1 cellular context compared by ENCODE assay signal in the genomic region with DNA sequence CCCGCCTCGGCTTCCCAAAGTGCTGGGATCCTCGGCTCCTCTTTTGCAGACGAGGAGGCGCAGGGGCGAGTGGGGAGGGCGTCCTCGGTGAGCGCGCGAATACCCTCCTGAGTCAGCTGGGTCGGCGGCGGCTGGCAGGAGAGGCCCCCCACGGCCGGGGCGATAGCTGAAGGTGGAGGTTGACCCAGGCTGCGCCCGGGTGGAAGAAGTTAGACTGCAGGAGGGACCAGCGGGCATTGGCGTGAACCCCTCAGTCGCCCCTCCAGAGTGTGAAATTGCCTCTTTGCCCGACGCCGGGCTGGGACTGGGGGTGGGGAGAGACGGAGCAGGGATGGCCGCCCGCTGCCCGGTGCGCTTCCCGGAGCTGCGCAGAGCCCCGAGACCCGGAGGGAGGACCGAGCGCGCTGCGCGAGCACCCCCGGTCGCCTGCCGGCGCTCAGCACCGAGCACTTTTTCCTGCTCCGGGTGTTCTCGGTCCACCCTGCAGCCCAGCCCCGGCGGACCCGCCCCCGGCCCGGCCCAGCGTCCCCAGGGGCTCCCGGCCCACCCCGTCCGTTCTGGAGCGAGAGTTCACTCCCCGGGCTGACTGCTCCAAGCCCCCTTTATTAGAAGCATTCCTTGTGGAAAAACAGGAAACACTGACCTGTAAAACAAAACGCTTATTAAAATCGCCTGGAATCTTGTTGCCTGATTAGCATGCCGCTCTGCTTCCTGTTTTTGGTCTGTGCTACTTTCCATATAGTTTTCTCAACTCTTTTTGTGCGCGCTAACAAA.
TF ChIP-seq lines count a peak whose summit lies in the region.

No MANE protein-coding gene starts in this region.

TF ChIP-seq in K562, 482 proteins besides CTCF, POLR2A, EP300 and RAD21 (continued from another document):
- no peak for TF ChIP-seq MAFG (tag; conservative IDR thresholded peaks at IDR 0.05)
- TF ChIP-seq POLR2G (IDR thresholded peaks at IDR 0.05; ENCODE audit: low read depth, low read length), result 0 out of 2 replicates have a peak, but pooled peaks have one; percentile 15
